ENCODE assay signal across 8 cellular contexts in genomic region chr1:201408176-201408814, GRCh38. TPM values are rescaled to one million over a fixed set of nuclear protein-coding genes. Genes with fewer than 3 reads are reported as not detected.
DNase-seq lines count a peak whose midpoint lies in the region; ATAC-seq, FAIRE-seq and TF ChIP-seq lines count a peak whose summit lies in the region.

No MANE protein-coding gene starts in this region.

- no peak overlapping the region for H2AFZ ChIP-seq in endothelial cell of umbilical vein (ENCODE audit: low read depth, low read length)

- H3K79me2 ChIP-seq in endothelial cell of umbilical vein (ENCODE audit: control insufficient read depth, insufficient read depth, low read length) = no peaks in the 10 kb centered on the region

- BruUV-seq in endothelial cell of umbilical vein (replicated peaks; lab: Mats Ljungman, UMichigan) = no TSS peak

- H3K27me3 ChIP-seq in endothelial cell of umbilical vein (ENCODE audit: control insufficient read depth in 2 of 2, insufficient read depth in 2 of 2, low read length in 2 of 2) = peaks cover 7 to 8% of the 10 kb centered on the region in 2 experiments

- CTCF ChIA-PET in endothelial cell of umbilical vein (lab: Charles Lee) = interaction anchor here (1.1 to 1.6 kb wide), 6 partner anchors 10 to 154 kb away, joined by 3 to 14 read pairs (median 6); no protein-coding TSS in a partner anchor

- H3K4me1 ChIP-seq in endothelial cell of umbilical vein (ENCODE audit: control insufficient read depth, extremely low read depth, insufficient read depth, low read length) = no peaks in the 10 kb centered on the region

- intact Hi-C loops in endothelial cell of umbilical vein (cut with micrococcal nuclease) = loop anchor here (1.0 kb wide), 1 partner anchor 60 kb away; no protein-coding TSS in a partner anchor

- peak; percentile 86 for DNase-seq in COLO668 (lab: John Stamatoyannopoulos, UW; ENCODE audit: unreplicated experiment)
- DNase-seq in NCI-H82 (lab: John Stamatoyannopoulos, UW) = peak; percentile 95
- DNase-seq in activated CD8-positive, alpha-beta memory T cell treated with anti-CD3 and anti-CD28 coated beads for 24 hours = peak; percentile 88
- peak; percentile 52 for DNase-seq in endothelial cell of umbilical vein (ENCODE audit: low read depth, low spot score)
- DNase-seq in midbrain (lab: John Stamatoyannopoulos, UW) = peak; percentile 46
- DNase-seq in stimulated activated CD8-positive, alpha-beta memory T cell treated with anti-CD3 and anti-CD28 coated beads, Interleukin-4, amount 100 ng/mL, for 1 hour (ENCODE audit: low read depth in 2 of 2, low spot score in 1 of 2) = peak; percentile 30 to 40

- FAIRE-seq in endothelial cell of umbilical vein (lab: Jason Lieb, UNC) = peak; percentile 78

- H3K9ac ChIP-seq in endothelial cell of umbilical vein (replicated peaks; ENCODE audit: extremely low read depth, insufficient read depth, low read length) = no peak overlapping the region

- no peak overlapping the region for H3K4me2 ChIP-seq in endothelial cell of umbilical vein (ENCODE audit: insufficient read depth, low read length)

- no peaks in the 10 kb centered on the region for H4K20me1 ChIP-seq in endothelial cell of umbilical vein (replicated peaks; ENCODE audit: control insufficient read depth, extremely low read depth, insufficient read depth, low read length)

- TF ChIP-seq CTCF in endothelial cell of umbilical vein (IDR thresholded peaks at IDR 0.05; ENCODE audit: extremely low read depth in 1 of 2, insufficient read depth in 1 of 2, low read depth in 1 of 2, low read length in 2 of 2) = peak; percentile 91 to 98

- H3K36me3 ChIP-seq in endothelial cell of umbilical vein (ENCODE audit: control insufficient read depth in 2 of 2, extremely low read depth in 1 of 2, insufficient read depth in 2 of 2, low read length in 2 of 2) = no peaks in the 10 kb centered on the region

- H3K9me3 ChIP-seq in endothelial cell of umbilical vein (replicated peaks; ENCODE audit: control insufficient read depth, insufficient read depth, low read length) = no peaks in the 10 kb centered on the region

- H3K4me3 ChIP-seq in endothelial cell of umbilical vein (replicated peaks in 1 of 3; ENCODE audit: insufficient read depth in 1 of 3, low read depth in 1 of 3, low read length in 3 of 3) = no peak overlapping the region

- H3K27ac ChIP-seq in endothelial cell of umbilical vein (ENCODE audit: insufficient read depth, low read depth, low read length) = no peak overlapping the region

- TF ChIP-seq POLR2A in endothelial cell of umbilical vein (IDR thresholded peaks at IDR 0.05; ENCODE audit: low read depth, low read length) = no peak

- dilution Hi-C loops in endothelial cell of umbilical vein (cut with MboI; ENCODE audit: extremely low pct_ligation_motif_present, low sequenced_read_pairs) = no loop called here

- peak; percentile 55 for ATAC-seq in HG02885 (IDR thresholded peaks at IDR 0.05; ENCODE audit: poor library complexity, unreplicated experiment)
- no peak for ATAC-seq in HG03565 (IDR thresholded peaks at IDR 0.05; ENCODE audit: unreplicated experiment)

- POLR2A ChIA-PET in endothelial cell of umbilical vein (lab: Charles Lee) = no interaction called here

- no peaks in the 10 kb centered on the region for H3K9me1 ChIP-seq in endothelial cell of umbilical vein (replicated peaks; ENCODE audit: control insufficient read depth, extremely low read depth, insufficient read depth, low read length)

TF ChIP-seq in endothelial cell of umbilical vein, 7 proteins besides CTCF, POLR2A, EP300 and RAD21:
- TF ChIP-seq MYC (IDR thresholded peaks at IDR 0.05; ENCODE audit: low read depth, low read length) (no peak), GATA2 (IDR thresholded peaks at IDR 0.05; ENCODE audit: insufficient read depth, insufficient read length, low read depth, low read length) (no peak), POLR2AphosphoS5 (IDR thresholded peaks at IDR 0.05; ENCODE audit: insufficient read depth, low read depth, low read length) (no peak), JUN (IDR thresholded peaks at IDR 0.05; ENCODE audit: borderline replicate concordance, insufficient read depth, insufficient read length, low read depth) (no peak), FOS (IDR thresholded peaks at IDR 0.05; ENCODE audit: borderline replicate concordance, insufficient read depth, low read length) (no peak), EZH2 (IDR thresholded peaks at IDR 0.05; ENCODE audit: borderline replicate concordance, low read depth, low read length, severe bottlenecking) (no peak)
- TF ChIP-seq, protein P1, sequence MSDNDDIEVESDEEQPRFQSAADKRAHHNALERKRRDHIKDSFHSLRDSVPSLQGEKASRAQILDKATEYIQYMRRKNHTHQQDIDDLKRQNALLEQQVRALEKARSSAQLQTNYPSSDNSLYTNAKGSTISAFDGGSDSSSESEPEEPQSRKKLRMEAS (IDR thresholded peaks at IDR 0.05; ENCODE audit: insufficient read depth, insufficient read length) = no peak
TF ChIP-seq in endothelial cell of umbilical vein: peak in this region for 0.

RNA-seq across cellular contexts. Expression of gene LAD1, which starts 9.2 kb away (rescaled TPM):
- not detected in 2 replicates for total RNA-seq in endothelial cell of umbilical vein
- not detected in 2 replicates for polyA plus RNA-seq in endothelial cell of umbilical vein
- not detected in 2 replicates for polyA plus RNA-seq in endothelial cell of umbilical vein (2011; cell fraction: cytosol; rRNA removed)
- not detected in 2 replicates for polyA plus RNA-seq in endothelial cell of umbilical vein (2011; cell fraction: nucleus; rRNA removed)
- not detected in 2 replicates for polyA plus RNA-seq in endothelial cell of umbilical vein (2012)
- polyA minus RNA-seq in endothelial cell of umbilical vein = not detected in 2 replicates
- polyA minus RNA-seq in endothelial cell of umbilical vein (2011; cell fraction: cytosol; rRNA and poly(A)+ RNA removed) = not detected
- not detected in 2 replicates for polyA minus RNA-seq in endothelial cell of umbilical vein (2011; cell fraction: nucleus; rRNA and poly(A)+ RNA removed)

RNA-seq across cellular contexts. Expression of gene TNNI1, which starts 13.2 kb away (rescaled TPM):
- total RNA-seq in endothelial cell of umbilical vein = not detected in 2 replicates
- polyA plus RNA-seq in endothelial cell of umbilical vein = not detected in 2 replicates
- not detected in 2 replicates for polyA plus RNA-seq in endothelial cell of umbilical vein (2011; cell fraction: cytosol; rRNA removed)
- polyA plus RNA-seq in endothelial cell of umbilical vein (2011; cell fraction: nucleus; rRNA removed) = not detected in 2 replicates
- not detected in 2 replicates for polyA plus RNA-seq in endothelial cell of umbilical vein (2012)
- polyA minus RNA-seq in endothelial cell of umbilical vein = not detected in 2 replicates
- not detected for polyA minus RNA-seq in endothelial cell of umbilical vein (2011; cell fraction: cytosol; rRNA and poly(A)+ RNA removed)
- not detected in 2 replicates for polyA minus RNA-seq in endothelial cell of umbilical vein (2011; cell fraction: nucleus; rRNA and poly(A)+ RNA removed)

RNA-seq across cellular contexts. Expression of gene TNNT2, which starts 30.8 kb away (rescaled TPM):
- total RNA-seq in endothelial cell of umbilical vein = not detected in 2 replicates
- polyA plus RNA-seq in endothelial cell of umbilical vein = not detected in 2 replicates
- polyA plus RNA-seq in endothelial cell of umbilical vein (2011; cell fraction: cytosol; rRNA removed) = not detected in 2 replicates
- polyA plus RNA-seq in endothelial cell of umbilical vein (2011; cell fraction: nucleus; rRNA removed) = 0.06 TPM in 1 of 2 replicates, not detected in the other
- not detected in 2 replicates for polyA plus RNA-seq in endothelial cell of umbilical vein (2012)
- polyA minus RNA-seq in endothelial cell of umbilical vein = not detected in 2 replicates
- polyA minus RNA-seq in endothelial cell of umbilical vein (2011; cell fraction: cytosol; rRNA and poly(A)+ RNA removed) = not detected
- polyA minus RNA-seq in endothelial cell of umbilical vein (2011; cell fraction: nucleus; rRNA and poly(A)+ RNA removed) = not detected in 2 replicates

Comparison
In these comparisons a context has a peak if more than half of its experiments do, and no peak if none do; other contexts are left out.
1. DNase-seq: peak in every context shown above with its lines; median percentile 95 in NCI-H82; 88 in activated CD8-positive, alpha-beta memory T cell treated with anti-CD3 and anti-CD28 coated beads for 24 hours; 86 in COLO668; 52 in endothelial cell of umbilical vein; 46 in midbrain; 35 in stimulated activated CD8-positive, alpha-beta memory T cell treated with anti-CD3 and anti-CD28 coated beads, Interleukin-4, amount 100 ng/mL, for 1 hour.